9 cellular contexts compared by ENCODE assay signal in genomic region chr22:21939392-21940319, GRCh38. TPM values are rescaled to one million over a fixed set of nuclear protein-coding genes. Genes with fewer than 3 reads are reported as not detected.
DNase-seq lines count a peak whose midpoint lies in the region; ATAC-seq and TF ChIP-seq lines count a peak whose summit lies in the region.
"Had no signal": no experiment of that assay in that cellular context is flagged by ENCODE, and none has a peak within 500 bp of the region (broad histone marks: within the 10 kb centered on the region; RNA-seq: fewer than 3 reads in every experiment).

No MANE protein-coding gene starts in this region.

- no peak for ATAC-seq in right cardiac atrium
- ATAC-seq in stimulated activated effector memory CD8-positive, alpha-beta T cell treated with anti-CD3 and anti-CD28 coated beads, Interleukin-12 subunit alpha, Interleukin-12 subunit beta, amount 100 ng/mL, for 72 hours: no peak
- ATAC-seq in HG03442 (IDR thresholded peaks at IDR 0.05; ENCODE audit: unreplicated experiment): no peak
- ATAC-seq in HG03565 (IDR thresholded peaks at IDR 0.05; ENCODE audit: unreplicated experiment): no peak
- no peak for ATAC-seq in GM21529 (IDR thresholded peaks at IDR 0.05; ENCODE audit: unreplicated experiment)

- no peaks in the 10 kb centered on the region for H3K9me3 ChIP-seq in WERI-Rb-1 (ENCODE audit: severe bottlenecking)
- no peaks in the 10 kb centered on the region for H3K9me3 ChIP-seq in right cardiac atrium (ENCODE audit: control insufficient read depth, low read length)

- intact Hi-C loops in right cardiac atrium (cut with DNase I): loop anchor here in 2 of 4 donors (5.0 to 10.0 kb wide), 3 partner anchors 165 to 227 kb away; no protein-coding TSS in a partner anchor

- H3K9me3 Mint-ChIP-seq in stimulated activated effector memory CD8-positive, alpha-beta T cell treated with anti-CD3 and anti-CD28 coated beads, Interleukin-12 subunit alpha, Interleukin-12 subunit beta, amount 100 ng/mL, for 72 hours: no peaks in the 10 kb centered on the region

- H3K27ac ChIP-seq in HL-60 (replicated peaks): peak overlapping the region; percentile 79
- H3K27ac ChIP-seq in WERI-Rb-1: 0 out of 2 replicates have a peak overlapping the region, but pooled peaks have one; percentile 27
- peak overlapping the region; percentile 98 for H3K27ac ChIP-seq in right cardiac atrium (ENCODE audit: low read length)

- H3K4me3 ChIP-seq in HL-60 (replicated peaks; ENCODE audit: insufficient read depth, low read length) (no peak overlapping the region), WERI-Rb-1 (ENCODE audit: low read depth, low read length) (no peak overlapping the region), right cardiac atrium (ENCODE audit: low read length) (no peak overlapping the region)

- DNase-seq in HL-60 (ENCODE audit: low read depth in 1 of 2, low spot score in 1 of 2) (peak; percentile 51 to 82), WERI-Rb-1 (peak; percentile 42), right cardiac atrium (peak in 2 of 3 donors; percentile 58 to 69), NCI-H1105 treated with DMSO at 0.1 percent for 48 hours (lab: John Stamatoyannopoulos, UW) (no peak)
- no peak for DNase-seq in stimulated activated effector memory CD8-positive, alpha-beta T cell treated with anti-CD3 and anti-CD28 coated beads, Interleukin-12 subunit alpha, Interleukin-12 subunit beta, amount 100 ng/mL, for 72 hours (ENCODE audit: low spot score in 2 of 2)
- DNase-seq: NCI-H524 treated with DMSO at 0.1 percent for 48 hours had no signal

- peaks cover 35% of the 10 kb centered on the region for H3K4me1 ChIP-seq in right cardiac atrium (ENCODE audit: control insufficient read depth, insufficient read depth, low read length)

- peaks cover 48% of the 10 kb centered on the region for H3K4me1 Mint-ChIP-seq in stimulated activated effector memory CD8-positive, alpha-beta T cell treated with anti-CD3 and anti-CD28 coated beads, Interleukin-12 subunit alpha, Interleukin-12 subunit beta, amount 100 ng/mL, for 72 hours

- peaks cover 15% of the 10 kb centered on the region for H3K36me3 Mint-ChIP-seq in stimulated activated effector memory CD8-positive, alpha-beta T cell treated with anti-CD3 and anti-CD28 coated beads, Interleukin-12 subunit alpha, Interleukin-12 subunit beta, amount 100 ng/mL, for 72 hours

- H3K27me3 ChIP-seq in HL-60 (ENCODE audit: insufficient read depth, poor library complexity, severe bottlenecking): no peaks in the 10 kb centered on the region
- H3K27me3 ChIP-seq in WERI-Rb-1 (ENCODE audit: insufficient read depth, low read depth, severe bottlenecking): no peaks in the 10 kb centered on the region
- H3K27me3 ChIP-seq in right cardiac atrium (ENCODE audit: control insufficient read depth, insufficient read depth): no peaks in the 10 kb centered on the region

- TF ChIP-seq CTCF in HL-60 (IDR thresholded peaks at IDR 0.05; ENCODE audit: insufficient read depth, low read length): no peak
- TF ChIP-seq CTCF in WERI-Rb-1 (IDR thresholded peaks at IDR 0.05; ENCODE audit: low read depth, low read length): no peak; the same call in 1 of the 2 replicates

- H3K4me3 Mint-ChIP-seq in stimulated activated effector memory CD8-positive, alpha-beta T cell treated with anti-CD3 and anti-CD28 coated beads, Interleukin-12 subunit alpha, Interleukin-12 subunit beta, amount 100 ng/mL, for 72 hours: peak overlapping the region; percentile 83

- peak overlapping the region; percentile 64 for H3K27ac Mint-ChIP-seq in stimulated activated effector memory CD8-positive, alpha-beta T cell treated with anti-CD3 and anti-CD28 coated beads, Interleukin-12 subunit alpha, Interleukin-12 subunit beta, amount 100 ng/mL, for 72 hours

- 53% methylated on average over 16 of the region's 16 CpGs for WGBS in right cardiac atrium

- peaks cover 17% of the 10 kb centered on the region for H3K36me3 ChIP-seq in WERI-Rb-1

RNA-seq across cellular contexts. Expression of gene PPM1F, which starts 13.0 kb away (rescaled TPM):
- 10 to 100 TPM; 19.7 to 25.5 (median 22.0) TPM for total RNA-seq in right cardiac atrium
- polyA plus RNA-seq in right cardiac atrium: 17.5 TPM

RNA-seq across cellular contexts. Expression of gene TOP3B, which starts 42.9 kb away (rescaled TPM):
- 10 to 100 TPM; 12.7 to 17.8 (median 13.8) TPM for total RNA-seq in right cardiac atrium
- 11.1 TPM for polyA plus RNA-seq in right cardiac atrium

Comparison
In these comparisons a context has a peak if more than half of its experiments do, and no peak if none do; other contexts are left out.
1. DNase-seq: peak in HL-60 (2 of 2), WERI-Rb-1 (single experiment) and right cardiac atrium (2 of 3); none in stimulated activated effector memory CD8-positive, alpha-beta T cell treated with anti-CD3 and anti-CD28 coated beads, Interleukin-12 subunit alpha, Interleukin-12 subunit beta, amount 100 ng/mL, for 72 hours (0 of 2) and NCI-H1105 treated with DMSO at 0.1 percent for 48 hours (single experiment).
2. H3K27ac ChIP-seq: peak in every context shown above with its lines; median percentile 98 in right cardiac atrium; 79 in HL-60; 27 in WERI-Rb-1.